Comparison of ENCODE assay signal across 8 cellular contexts in the genomic region with DNA sequence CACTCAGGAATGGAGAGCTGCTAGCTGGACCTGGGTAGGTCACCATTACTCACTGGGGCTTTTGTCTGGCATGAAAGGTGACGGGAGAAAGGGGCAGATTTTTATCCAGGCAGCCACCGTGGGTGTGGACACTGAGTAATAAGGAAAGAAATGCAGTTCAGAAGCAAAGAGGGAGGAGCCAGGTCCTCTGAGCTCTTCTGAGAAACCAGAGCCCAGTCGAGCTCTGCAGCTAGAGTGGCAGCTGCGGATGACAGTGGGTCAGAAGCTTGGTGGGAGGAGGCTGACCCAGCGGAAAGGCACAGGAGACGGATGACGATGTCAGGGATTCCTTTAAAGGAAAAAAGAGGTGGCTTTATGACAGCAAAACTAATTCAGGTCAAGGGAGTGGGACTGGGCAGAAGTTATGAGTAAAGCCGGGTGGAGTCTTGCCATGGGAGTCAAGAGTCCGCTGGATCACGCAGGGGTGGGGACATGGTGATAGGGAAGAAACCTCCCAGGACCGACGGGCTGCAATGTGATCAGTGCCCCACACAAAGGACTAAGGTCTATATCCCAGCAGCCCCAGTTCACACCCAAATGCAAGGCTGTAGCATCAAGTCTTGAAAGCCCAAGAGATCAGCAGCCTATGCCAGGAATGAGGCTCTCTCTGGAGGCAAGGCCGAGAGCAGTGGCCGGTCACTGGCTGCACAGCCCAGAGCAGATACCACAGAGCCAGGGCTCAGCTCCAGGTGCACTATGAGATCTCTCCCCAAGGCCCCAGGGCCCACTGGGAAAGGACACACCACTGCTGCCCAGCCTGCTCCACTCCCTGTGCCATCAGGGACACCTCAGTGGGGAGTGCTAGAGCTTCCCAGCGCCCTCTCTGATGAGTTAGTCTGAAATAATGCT. TPM values are rescaled to one million over a fixed set of nuclear protein-coding genes. Genes with fewer than 3 reads are reported as not detected.
A peak's percentile ranks its signal among the peaks of the same experiment; 100 is the strongest.
DNase-seq lines count a peak whose midpoint lies in the region; ATAC-seq lines count a peak whose summit lies in the region.

No MANE protein-coding gene starts in this region.

- H3K27me3 ChIP-seq in right cardiac atrium (ENCODE audit: control insufficient read depth, insufficient read depth): no peaks in the 10 kb centered on the region

- ATAC-seq in activated naive CD8-positive, alpha-beta T cell treated with anti-CD3 and anti-CD28 coated beads, Interleukin-2, amount 10 ng/mL, durations not matched to agents 7 days and 5 days (ENCODE audit: low read depth): no peak
- ATAC-seq in right cardiac atrium (peak; percentile 73 to 88), HG03457 (IDR thresholded peaks at IDR 0.05; ENCODE audit: unreplicated experiment) (no peak)
- peak; percentile 68 for ATAC-seq in stimulated activated effector memory CD8-positive, alpha-beta T cell treated with anti-CD3 and anti-CD28 coated beads, Interleukin-12 subunit alpha, Interleukin-12 subunit beta, amount 100 ng/mL, for 72 hours

- H3K9me3 ChIP-seq in right cardiac atrium (ENCODE audit: control insufficient read depth, low read length): no peaks in the 10 kb centered on the region

- no peaks in the 10 kb centered on the region for H3K9me3 Mint-ChIP-seq in activated naive CD8-positive, alpha-beta T cell treated with anti-CD3 and anti-CD28 coated beads, Interleukin-2, amount 10 ng/mL, durations not matched to agents 7 days and 5 days
- H3K9me3 Mint-ChIP-seq in stimulated activated effector memory CD8-positive, alpha-beta T cell treated with anti-CD3 and anti-CD28 coated beads, Interleukin-12 subunit alpha, Interleukin-12 subunit beta, amount 100 ng/mL, for 72 hours: no peaks in the 10 kb centered on the region

- peak overlapping the region; percentile 49 for H3K27ac Mint-ChIP-seq in activated naive CD8-positive, alpha-beta T cell treated with anti-CD3 and anti-CD28 coated beads, Interleukin-2, amount 10 ng/mL, durations not matched to agents 7 days and 5 days
- peak overlapping the region; percentile 69 for H3K27ac Mint-ChIP-seq in stimulated activated effector memory CD8-positive, alpha-beta T cell treated with anti-CD3 and anti-CD28 coated beads, Interleukin-12 subunit alpha, Interleukin-12 subunit beta, amount 100 ng/mL, for 72 hours

- no peaks in the 10 kb centered on the region for H3K27me3 Mint-ChIP-seq in activated naive CD8-positive, alpha-beta T cell treated with anti-CD3 and anti-CD28 coated beads, Interleukin-2, amount 10 ng/mL, durations not matched to agents 7 days and 5 days

- no peak overlapping the region for H3K4me3 ChIP-seq in right cardiac atrium (ENCODE audit: low read length)

- POLR2A ChIA-PET in activated naive CD8-positive, alpha-beta T cell treated with anti-CD3 and anti-CD28 coated beads, Interleukin-2, amount 10 ng/mL, durations not matched to agents 7 days and 5 days (lab: Charles Lee): no interaction called here

- peaks cover 6% of the 10 kb centered on the region for H3K4me1 ChIP-seq in right cardiac atrium (ENCODE audit: control insufficient read depth, insufficient read depth, low read length)

- H3K27ac ChIP-seq in right cardiac atrium (ENCODE audit: low read length): peak overlapping the region; percentile 89

- H3K4me1 Mint-ChIP-seq in activated naive CD8-positive, alpha-beta T cell treated with anti-CD3 and anti-CD28 coated beads, Interleukin-2, amount 10 ng/mL, durations not matched to agents 7 days and 5 days: peaks cover 14% of the 10 kb centered on the region
- H3K4me1 Mint-ChIP-seq in stimulated activated effector memory CD8-positive, alpha-beta T cell treated with anti-CD3 and anti-CD28 coated beads, Interleukin-12 subunit alpha, Interleukin-12 subunit beta, amount 100 ng/mL, for 72 hours: peaks cover 34% of the 10 kb centered on the region

- H3K36me3 Mint-ChIP-seq in activated naive CD8-positive, alpha-beta T cell treated with anti-CD3 and anti-CD28 coated beads, Interleukin-2, amount 10 ng/mL, durations not matched to agents 7 days and 5 days: peaks cover 2% of the 10 kb centered on the region
- peaks cover 4% of the 10 kb centered on the region for H3K36me3 Mint-ChIP-seq in stimulated activated effector memory CD8-positive, alpha-beta T cell treated with anti-CD3 and anti-CD28 coated beads, Interleukin-12 subunit alpha, Interleukin-12 subunit beta, amount 100 ng/mL, for 72 hours

- no peak overlapping the region for H3K4me3 Mint-ChIP-seq in activated naive CD8-positive, alpha-beta T cell treated with anti-CD3 and anti-CD28 coated beads, Interleukin-2, amount 10 ng/mL, durations not matched to agents 7 days and 5 days
- peak overlapping the region; percentile 18 for H3K4me3 Mint-ChIP-seq in stimulated activated effector memory CD8-positive, alpha-beta T cell treated with anti-CD3 and anti-CD28 coated beads, Interleukin-12 subunit alpha, Interleukin-12 subunit beta, amount 100 ng/mL, for 72 hours

- 45% methylated on average over 15 of the region's 15 CpGs for WGBS in right cardiac atrium

- peak; percentile 97 for DNase-seq in HCEC 1CT
- DNase-seq in activated naive CD8-positive, alpha-beta T cell treated with anti-CD3 and anti-CD28 coated beads, Interleukin-2, amount 10 ng/mL, durations not matched to agents 7 days and 5 days: no peak
- peak; percentile 80 to 83 (median 83) for DNase-seq in right cardiac atrium
- DNase-seq in stimulated activated effector memory CD8-positive, alpha-beta T cell treated with anti-CD3 and anti-CD28 coated beads, Interleukin-12 subunit alpha, Interleukin-12 subunit beta, amount 100 ng/mL, for 72 hours (ENCODE audit: low spot score in 2 of 2): no peak
- no peak for DNase-seq in NCI-H1417 treated with DMSO at 0.1 percent for 48 hours (lab: John Stamatoyannopoulos, UW)
- DNase-seq in NCI-H1436 (lab: John Stamatoyannopoulos, UW): no peak
- DNase-seq in DMS 273 (lab: John Stamatoyannopoulos, UW; ENCODE audit: unreplicated experiment): no peak

- intact Hi-C loops in right cardiac atrium (cut with DNase I): loop anchor here in 1 of 4 donors (2.0 kb wide), 1 partner anchor 16 kb away; no protein-coding TSS in a partner anchor

RNA-seq across cellular contexts. Expression of gene MNT, which starts 6.3 kb away (rescaled TPM):
- total RNA-seq in activated naive CD8-positive, alpha-beta T cell treated with anti-CD3 and anti-CD28 coated beads, Interleukin-2, amount 10 ng/mL, durations not matched to agents 7 days and 5 days: 10 to 100 TPM; 35.6 to 38.6 TPM
- total RNA-seq in right cardiac atrium: 10 to 100 TPM; 10.5 to 11.8 (median 10.8) TPM
- polyA plus RNA-seq in right cardiac atrium: 6.8 TPM

Comparison
In these comparisons a context has a peak if more than half of its experiments do, and no peak if none do; other contexts are left out.
1. DNase-seq: peak in HCEC 1CT (single experiment) and right cardiac atrium (3 of 3); none in activated naive CD8-positive, alpha-beta T cell treated with anti-CD3 and anti-CD28 coated beads, Interleukin-2, amount 10 ng/mL, durations not matched to agents 7 days and 5 days (single experiment), stimulated activated effector memory CD8-positive, alpha-beta T cell treated with anti-CD3 and anti-CD28 coated beads, Interleukin-12 subunit alpha, Interleukin-12 subunit beta, amount 100 ng/mL, for 72 hours (0 of 2), NCI-H1417 treated with DMSO at 0.1 percent for 48 hours (single experiment), NCI-H1436 (single experiment) and DMS 273 (single experiment).
2. ATAC-seq: peak in right cardiac atrium (2 of 2) and stimulated activated effector memory CD8-positive, alpha-beta T cell treated with anti-CD3 and anti-CD28 coated beads, Interleukin-12 subunit alpha, Interleukin-12 subunit beta, amount 100 ng/mL, for 72 hours (single experiment); none in activated naive CD8-positive, alpha-beta T cell treated with anti-CD3 and anti-CD28 coated beads, Interleukin-2, amount 10 ng/mL, durations not matched to agents 7 days and 5 days (single experiment) and HG03457 (single experiment).